ENCODE assay signal across 20 cellular contexts in the genomic region with DNA sequence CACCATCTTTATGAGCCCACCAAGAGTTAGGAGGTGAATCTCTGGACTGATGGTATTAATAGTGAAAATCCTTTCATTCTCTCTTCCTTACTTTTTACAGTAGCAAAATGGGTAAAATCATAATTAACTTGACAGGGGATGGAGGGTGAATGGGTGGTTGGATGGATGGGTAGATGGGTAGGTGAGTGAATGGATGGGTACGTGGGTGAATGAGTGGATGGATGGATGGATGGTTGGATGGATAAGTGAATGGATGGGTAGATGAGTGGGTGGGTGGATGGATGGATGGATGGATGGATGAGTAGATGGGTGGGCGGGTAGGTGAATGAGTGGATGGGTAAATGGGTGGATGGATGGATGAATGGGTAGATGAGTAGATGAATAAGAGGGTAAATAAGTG.
DNase-seq lines count a peak whose midpoint lies in the region; ATAC-seq, FAIRE-seq and TF ChIP-seq lines count a peak whose summit lies in the region.
"Had no signal": no experiment of that assay in that cellular context is flagged by ENCODE, and none has a peak within 500 bp of the region (broad histone marks: within the 10 kb centered on the region; RNA-seq: fewer than 3 reads in every experiment).

No MANE protein-coding gene starts in this region.

- TF ChIP-seq CTCF in HEK293 (tag by site-specific recombination; IDR thresholded peaks at IDR 0.05) (no peak), subcutaneous adipose tissue (IDR thresholded peaks at IDR 0.05; ENCODE audit: low read depth) (peak; percentile 99)

- FAIRE-seq in HTR-8/SVneo (lab: Jason Lieb, UNC), result peak; percentile 97
- no peak for FAIRE-seq in GM19239 (lab: Jason Lieb, UNC)
- FAIRE-seq: GM12891, GM18507, H1 had no signal

- H3K4me3 ChIP-seq in HEK293 (ENCODE audit: low read depth, low read length), result no peak overlapping the region
- H3K4me3 ChIP-seq: GM23248 had no signal

- no peaks in the 10 kb centered on the region for H3K9me3 ChIP-seq in HEK293 (ENCODE audit: control insufficient read depth, insufficient read depth, low read depth, low read length)

- H3K4me1 ChIP-seq in HEK293 (ENCODE audit: control insufficient read depth, insufficient read depth, low read length), result no peaks in the 10 kb centered on the region

- peaks cover 0 to 46% of the 10 kb centered on the region in 2 experiments; a peak in 1 of 3 replicates for H3K36me3 ChIP-seq in HEK293 (ENCODE audit: control insufficient read depth in 2 of 2, insufficient read depth in 1 of 2, low read length in 2 of 2)

- POLR2A ChIA-PET in HEK293 (lab: Yijun Ruan, JAX), result no interaction called here

- no peak overlapping the region for H3K27ac ChIP-seq in HEK293 (ENCODE audit: extremely low read depth, low read depth, low read length)
- H3K27ac ChIP-seq: GM23248 had no signal

- no peak for DNase-seq in HTR-8/SVneo (ENCODE audit: insufficient read length, low spot score)
- no peak for DNase-seq in GM19239 (ENCODE audit: insufficient read length, low spot score)
- DNase-seq in NK-92 (lab: John Stamatoyannopoulos, UW; ENCODE audit: unreplicated experiment), result no peak
- DNase-seq: C1 segment of cervical spinal cord; Calu3; CD4-positive, alpha-beta memory T cell; COR-L47; DMS53; DMS79 treated with DMSO at 0.1 percent for 48 hours; GF-D8; GM23248; H9; HFFc6 had no signal

- CTCF ChIA-PET in HEK293 (lab: Yijun Ruan, JAX), result no interaction called here

- no peak for ATAC-seq in HG03439 (IDR thresholded peaks at IDR 0.05; ENCODE audit: unreplicated experiment)
- ATAC-seq: HCT116 had no signal

TF ChIP-seq in HEK293, 187 proteins besides CTCF, POLR2A, EP300 and RAD21:
- TF ChIP-seq ZNF366 (tag by site-specific recombination; conservative IDR thresholded peaks at IDR 0.05) (peak; percentile 76), ZFHX2 (tag by site-specific recombination; conservative IDR thresholded peaks at IDR 0.05) (peak; percentile 33; the same call in 1 of the 2 replicates), ZNF843 (tag by site-specific recombination; IDR thresholded peaks at IDR 0.05) (no peak), ZBTB26 (tag by site-specific recombination; optimal IDR thresholded peaks at IDR 0.05) (peak; percentile 15), EGR2 (tag by site-specific recombination; IDR thresholded peaks at IDR 0.05; ENCODE audit: low read depth) (peak; percentile 83), PBX3 (CRISPR knock-in tag; IDR thresholded peaks at IDR 0.05) (no peak)
